In the genomic region with DNA sequence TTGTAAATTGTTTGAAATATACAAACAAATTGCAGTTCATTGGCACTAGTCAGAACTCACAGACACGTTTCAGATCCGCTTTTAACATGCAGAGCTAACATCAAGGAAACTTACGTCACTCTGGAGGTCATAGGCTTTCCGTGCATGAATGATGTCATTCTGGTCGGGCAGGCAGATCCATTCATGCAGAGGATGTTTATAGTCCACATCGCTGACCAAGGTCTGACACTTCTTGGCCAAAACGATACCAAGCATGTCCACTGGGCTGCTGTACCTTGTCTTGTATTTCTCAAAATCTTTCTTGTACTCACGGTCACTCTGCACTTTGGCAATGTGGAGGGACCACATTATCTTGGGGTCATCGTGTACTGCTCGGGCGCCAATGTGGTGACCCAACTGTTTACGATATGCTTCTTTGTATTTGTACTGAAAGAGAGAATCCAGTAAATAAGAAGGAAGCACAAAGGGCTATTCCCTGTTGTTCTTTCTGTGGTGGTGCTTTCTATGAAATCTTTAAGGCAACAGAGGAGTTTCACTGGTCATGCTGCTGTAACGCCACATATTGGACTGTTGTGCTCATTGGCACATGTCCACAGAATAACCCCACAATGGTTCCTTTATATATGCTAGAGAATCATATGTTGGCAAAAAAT, we compare ENCODE assay signal across 1 cellular context.
A peak's percentile ranks its signal among the peaks of the same experiment; 100 is the strongest.
TF ChIP-seq lines count a peak whose summit lies in the region.

No MANE protein-coding gene starts in this region.

TF ChIP-seq in HEK293, 187 proteins besides CTCF, POLR2A, EP300 and RAD21 (continued from another document and continues in another):
- TF ChIP-seq ZBTB11 (tag by site-specific recombination; conservative IDR thresholded peaks at IDR 0.05; ENCODE audit: low read depth) (no peak), ZNF544 (tag by site-specific recombination; IDR thresholded peaks at IDR 0.05) (no peak), ZIC2 (tag by site-specific recombination; IDR thresholded peaks at IDR 0.05) (no peak), ZNF549 (tag by site-specific recombination; IDR thresholded peaks at IDR 0.05) (no peak), ZNF292 (tag by site-specific recombination; IDR thresholded peaks at IDR 0.05; ENCODE audit: borderline replicate concordance, low read depth) (no peak), ZNF791 (tag by site-specific recombination; IDR thresholded peaks at IDR 0.05) (no peak), ZBTB8A (tag by site-specific recombination; IDR thresholded peaks at IDR 0.05) (no peak), TSHZ1 (tag by site-specific recombination; IDR thresholded peaks at IDR 0.05; ENCODE audit: borderline replicate concordance) (no peak), ZNF629 (tag by site-specific recombination; IDR thresholded peaks at IDR 0.05) (peak; percentile 44; the same call in 1 of the 2 replicates), ZNF24 (tag by site-specific recombination; IDR thresholded peaks at IDR 0.05) (no peak), ZNF202 (tag by site-specific recombination; IDR thresholded peaks at IDR 0.05; ENCODE audit: borderline replicate concordance) (no peak), PRDM2 (tag by site-specific recombination; IDR thresholded peaks at IDR 0.05; ENCODE audit: borderline replicate concordance) (no peak), ZNF600 (tag by site-specific recombination; IDR thresholded peaks at IDR 0.05) (peak; percentile 56; the same call in 1 of the 2 replicates), KLF7 (tag by site-specific recombination; IDR thresholded peaks at IDR 0.05; ENCODE audit: borderline replicate concordance) (no peak), ZNF426 (tag by site-specific recombination; IDR thresholded peaks at IDR 0.05) (no peak), GLI4 (tag by site-specific recombination; IDR thresholded peaks at IDR 0.05) (no peak), ZBTB21 (tag by site-specific recombination; IDR thresholded peaks at IDR 0.05) (peak; percentile 70), ZBTB7A (tag by site-specific recombination; IDR thresholded peaks at IDR 0.05; ENCODE audit: low read depth) (no peak), ZNF521 (tag by site-specific recombination; IDR thresholded peaks at IDR 0.05) (no peak), ZNF2 (tag by site-specific recombination; IDR thresholded peaks at IDR 0.05) (no peak), GLI2 (tag by site-specific recombination; IDR thresholded peaks at IDR 0.05; ENCODE audit: borderline replicate concordance, low read depth) (no peak), ZNF324 (tag by site-specific recombination; IDR thresholded peaks at IDR 0.05) (no peak), ZNF391 (tag by site-specific recombination; IDR thresholded peaks at IDR 0.05; ENCODE audit: borderline replicate concordance, low read depth) (no peak), ZNF677 (tag by site-specific recombination; IDR thresholded peaks at IDR 0.05) (no peak), ZFP3 (tag by site-specific recombination; IDR thresholded peaks at IDR 0.05; ENCODE audit: low read depth) (no peak)
- TF ChIP-seq, protein P1, sequence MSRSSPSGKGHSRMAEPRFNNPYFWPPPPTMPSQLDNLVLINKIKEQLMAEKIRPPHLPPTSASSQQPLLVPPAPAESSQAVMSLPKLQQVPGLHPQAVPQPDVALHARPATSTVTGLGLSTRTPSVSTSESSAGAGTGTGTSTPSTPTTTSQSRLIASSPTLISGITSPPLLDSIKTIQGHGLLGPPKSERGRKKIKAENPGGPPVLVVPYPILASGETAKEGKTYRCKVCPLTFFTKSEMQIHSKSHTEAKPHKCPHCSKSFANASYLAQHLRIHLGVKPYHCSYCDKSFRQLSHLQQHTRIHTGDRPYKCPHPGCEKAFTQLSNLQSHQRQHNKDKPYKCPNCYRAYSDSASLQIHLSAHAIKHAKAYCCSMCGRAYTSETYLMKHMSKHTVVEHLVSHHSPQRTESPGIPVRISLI (tag by site-specific recombination; IDR thresholded peaks at IDR 0.05), result no peak
- TF ChIP-seq, protein P2, sequence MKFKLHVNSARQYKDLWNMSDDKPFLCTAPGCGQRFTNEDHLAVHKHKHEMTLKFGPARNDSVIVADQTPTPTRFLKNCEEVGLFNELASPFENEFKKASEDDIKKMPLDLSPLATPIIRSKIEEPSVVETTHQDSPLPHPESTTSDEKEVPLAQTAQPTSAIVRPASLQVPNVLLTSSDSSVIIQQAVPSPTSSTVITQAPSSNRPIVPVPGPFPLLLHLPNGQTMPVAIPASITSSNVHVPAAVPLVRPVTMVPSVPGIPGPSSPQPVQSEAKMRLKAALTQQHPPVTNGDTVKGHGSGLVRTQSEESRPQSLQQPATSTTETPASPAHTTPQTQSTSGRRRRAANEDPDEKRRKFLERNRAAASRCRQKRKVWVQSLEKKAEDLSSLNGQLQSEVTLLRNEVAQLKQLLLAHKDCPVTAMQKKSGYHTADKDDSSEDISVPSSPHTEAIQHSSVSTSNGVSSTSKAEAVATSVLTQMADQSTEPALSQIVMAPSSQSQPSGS (tag by site-specific recombination; IDR thresholded peaks at IDR 0.05; ENCODE audit: low read depth), result peak; percentile 87
- TF ChIP-seq, protein P3, sequence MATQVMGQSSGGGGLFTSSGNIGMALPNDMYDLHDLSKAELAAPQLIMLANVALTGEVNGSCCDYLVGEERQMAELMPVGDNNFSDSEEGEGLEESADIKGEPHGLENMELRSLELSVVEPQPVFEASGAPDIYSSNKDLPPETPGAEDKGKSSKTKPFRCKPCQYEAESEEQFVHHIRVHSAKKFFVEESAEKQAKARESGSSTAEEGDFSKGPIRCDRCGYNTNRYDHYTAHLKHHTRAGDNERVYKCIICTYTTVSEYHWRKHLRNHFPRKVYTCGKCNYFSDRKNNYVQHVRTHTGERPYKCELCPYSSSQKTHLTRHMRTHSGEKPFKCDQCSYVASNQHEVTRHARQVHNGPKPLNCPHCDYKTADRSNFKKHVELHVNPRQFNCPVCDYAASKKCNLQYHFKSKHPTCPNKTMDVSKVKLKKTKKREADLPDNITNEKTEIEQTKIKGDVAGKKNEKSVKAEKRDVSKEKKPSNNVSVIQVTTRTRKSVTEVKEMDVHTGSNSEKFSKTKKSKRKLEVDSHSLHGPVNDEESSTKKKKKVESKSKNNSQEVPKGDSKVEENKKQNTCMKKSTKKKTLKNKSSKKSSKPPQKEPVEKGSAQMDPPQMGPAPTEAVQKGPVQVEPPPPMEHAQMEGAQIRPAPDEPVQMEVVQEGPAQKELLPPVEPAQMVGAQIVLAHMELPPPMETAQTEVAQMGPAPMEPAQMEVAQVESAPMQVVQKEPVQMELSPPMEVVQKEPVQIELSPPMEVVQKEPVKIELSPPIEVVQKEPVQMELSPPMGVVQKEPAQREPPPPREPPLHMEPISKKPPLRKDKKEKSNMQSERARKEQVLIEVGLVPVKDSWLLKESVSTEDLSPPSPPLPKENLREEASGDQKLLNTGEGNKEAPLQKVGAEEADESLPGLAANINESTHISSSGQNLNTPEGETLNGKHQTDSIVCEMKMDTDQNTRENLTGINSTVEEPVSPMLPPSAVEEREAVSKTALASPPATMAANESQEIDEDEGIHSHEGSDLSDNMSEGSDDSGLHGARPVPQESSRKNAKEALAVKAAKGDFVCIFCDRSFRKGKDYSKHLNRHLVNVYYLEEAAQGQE (tag by site-specific recombination; IDR thresholded peaks at IDR 0.05), result peak; percentile 70
